1 cellular context compared by ENCODE assay signal in genomic region chr5:150302301-150303069, GRCh38.
TF ChIP-seq lines count a peak whose summit lies in the region.

Gene ARSI (minus strand): TSS chr5:150302905. CDS start chr5:150302373, 532 bp downstream.

TF ChIP-seq in HepG2, 621 proteins besides CTCF, POLR2A, EP300 and RAD21 (continued from another document and continues in another):
- TF ChIP-seq THAP9 (CRISPR knock-in tag; IDR thresholded peaks at IDR 0.05; ENCODE audit: borderline replicate concordance) (peak; percentile 37; the same call in 1 of the 2 replicates), ZNF382 (CRISPR knock-in tag; IDR thresholded peaks at IDR 0.05; ENCODE audit: borderline replicate concordance) (no peak), ZNF280D (CRISPR knock-in tag; IDR thresholded peaks at IDR 0.05) (no peak), ZNF839 (CRISPR knock-in tag; IDR thresholded peaks at IDR 0.05; ENCODE audit: borderline replicate concordance) (0 out of 2 replicates have a peak, but pooled peaks have one; percentile 69), HOXA5 (CRISPR knock-in tag; IDR thresholded peaks at IDR 0.05) (0 out of 2 replicates have a peak, but pooled peaks have one; percentile 8), ZNF788 (CRISPR knock-in tag; IDR thresholded peaks at IDR 0.05; ENCODE audit: borderline replicate concordance) (peak; percentile 47; the same call in 1 of the 2 replicates), ETV6 (CRISPR knock-in tag; conservative IDR thresholded peaks at IDR 0.05) (0 out of 2 replicates have a peak, but pooled peaks have one; percentile 50), ZNF720 (CRISPR knock-in tag; IDR thresholded peaks at IDR 0.05) (no peak), ATF6 (CRISPR knock-in tag; conservative IDR thresholded peaks at IDR 0.05) (no peak), SP4 (CRISPR knock-in tag; IDR thresholded peaks at IDR 0.05) (0 out of 2 replicates have a peak, but pooled peaks have one; percentile 38), MYC (CRISPR knock-in tag; IDR thresholded peaks at IDR 0.05; ENCODE audit: borderline replicate concordance) (peak; percentile 37; the same call in 1 of the 2 replicates), ZNF883 (CRISPR knock-in tag; IDR thresholded peaks at IDR 0.05; ENCODE audit: not compliant biosample characterization) (no peak), MED1 (CRISPR knock-in tag; IDR thresholded peaks at IDR 0.05) (0 out of 2 replicates have a peak, but pooled peaks have one; percentile 19), KDM5B (CRISPR knock-in tag; IDR thresholded peaks at IDR 0.05; ENCODE audit: borderline replicate concordance) (peak; percentile 38; the same call in 1 of the 2 replicates), RBFOX2 (IDR thresholded peaks at IDR 0.05; ENCODE audit: low read depth, low read length) (peak; percentile 92), NFATC3 (CRISPR knock-in tag; IDR thresholded peaks at IDR 0.05) (0 out of 2 replicates have a peak, but pooled peaks have one; percentile 55), HNRNPK (IDR thresholded peaks at IDR 0.05; ENCODE audit: low read depth, low read length, poor library complexity, severe bottlenecking) (peak; percentile 41), SMYD3 (CRISPR knock-in tag; IDR thresholded peaks at IDR 0.05) (no peak), SRY (CRISPR knock-in tag; IDR thresholded peaks at IDR 0.05) (0 out of 2 replicates have a peak, but pooled peaks have one; percentile 26), ZMYM2 (CRISPR knock-in tag; IDR thresholded peaks at IDR 0.05) (0 out of 2 replicates have a peak, but pooled peaks have one; percentile 61), ZFX (CRISPR knock-in tag; IDR thresholded peaks at IDR 0.05; ENCODE audit: low read depth) (peak; percentile 79), ZNF552 (CRISPR knock-in tag; IDR thresholded peaks at IDR 0.05; ENCODE audit: borderline replicate concordance) (no peak), ZFP91 (CRISPR knock-in tag; IDR thresholded peaks at IDR 0.05; ENCODE audit: borderline replicate concordance) (peak; percentile 75), ARID2 (CRISPR knock-in tag; IDR thresholded peaks at IDR 0.05; ENCODE audit: borderline replicate concordance) (0 out of 2 replicates have a peak, but pooled peaks have one; percentile 75), KAT7 (CRISPR knock-in tag; IDR thresholded peaks at IDR 0.05; ENCODE audit: borderline replicate concordance) (peak; percentile 55; the same call in 1 of the 2 replicates), ZNF430 (CRISPR knock-in tag; IDR thresholded peaks at IDR 0.05) (peak; percentile 48; the same call in 1 of the 2 replicates)
- TF ChIP-seq, protein P1, sequence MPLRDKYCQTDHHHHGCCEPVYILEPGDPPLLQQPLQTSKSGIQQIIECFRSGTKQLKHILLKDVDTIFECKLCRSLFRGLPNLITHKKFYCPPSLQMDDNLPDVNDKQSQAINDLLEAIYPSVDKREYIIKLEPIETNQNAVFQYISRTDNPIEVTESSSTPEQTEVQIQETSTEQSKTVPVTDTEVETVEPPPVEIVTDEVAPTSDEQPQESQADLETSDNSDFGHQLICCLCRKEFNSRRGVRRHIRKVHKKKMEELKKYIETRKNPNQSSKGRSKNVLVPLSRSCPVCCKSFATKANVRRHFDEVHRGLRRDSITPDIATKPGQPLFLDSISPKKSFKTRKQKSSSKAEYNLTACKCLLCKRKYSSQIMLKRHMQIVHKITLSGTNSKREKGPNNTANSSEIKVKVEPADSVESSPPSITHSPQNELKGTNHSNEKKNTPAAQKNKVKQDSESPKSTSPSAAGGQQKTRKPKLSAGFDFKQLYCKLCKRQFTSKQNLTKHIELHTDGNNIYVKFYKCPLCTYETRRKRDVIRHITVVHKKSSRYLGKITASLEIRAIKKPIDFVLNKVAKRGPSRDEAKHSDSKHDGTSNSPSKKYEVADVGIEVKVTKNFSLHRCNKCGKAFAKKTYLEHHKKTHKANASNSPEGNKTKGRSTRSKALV (CRISPR knock-in tag; IDR thresholded peaks at IDR 0.05), result peak; percentile 99
- TF ChIP-seq, protein P2, sequence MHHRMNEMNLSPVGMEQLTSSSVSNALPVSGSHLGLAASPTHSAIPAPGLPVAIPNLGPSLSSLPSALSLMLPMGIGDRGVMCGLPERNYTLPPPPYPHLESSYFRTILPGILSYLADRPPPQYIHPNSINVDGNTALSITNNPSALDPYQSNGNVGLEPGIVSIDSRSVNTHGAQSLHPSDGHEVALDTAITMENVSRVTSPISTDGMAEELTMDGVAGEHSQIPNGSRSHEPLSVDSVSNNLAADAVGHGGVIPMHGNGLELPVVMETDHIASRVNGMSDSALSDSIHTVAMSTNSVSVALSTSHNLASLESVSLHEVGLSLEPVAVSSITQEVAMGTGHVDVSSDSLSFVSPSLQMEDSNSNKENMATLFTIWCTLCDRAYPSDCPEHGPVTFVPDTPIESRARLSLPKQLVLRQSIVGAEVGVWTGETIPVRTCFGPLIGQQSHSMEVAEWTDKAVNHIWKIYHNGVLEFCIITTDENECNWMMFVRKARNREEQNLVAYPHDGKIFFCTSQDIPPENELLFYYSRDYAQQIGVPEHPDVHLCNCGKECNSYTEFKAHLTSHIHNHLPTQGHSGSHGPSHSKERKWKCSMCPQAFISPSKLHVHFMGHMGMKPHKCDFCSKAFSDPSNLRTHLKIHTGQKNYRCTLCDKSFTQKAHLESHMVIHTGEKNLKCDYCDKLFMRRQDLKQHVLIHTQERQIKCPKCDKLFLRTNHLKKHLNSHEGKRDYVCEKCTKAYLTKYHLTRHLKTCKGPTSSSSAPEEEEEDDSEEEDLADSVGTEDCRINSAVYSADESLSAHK (CRISPR knock-in tag; IDR thresholded peaks at IDR 0.05; ENCODE audit: borderline replicate concordance), result no peak
- TF ChIP-seq, protein P3, sequence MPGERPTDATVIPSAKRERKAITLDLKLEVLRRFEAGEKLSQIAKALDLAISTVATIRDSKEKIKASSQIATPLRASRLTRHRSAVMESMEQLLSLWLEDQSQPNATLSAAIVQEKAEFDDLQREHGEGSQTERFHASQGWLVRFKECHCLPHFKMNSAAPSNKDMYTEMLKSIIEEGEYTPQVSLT (CRISPR knock-in tag; IDR thresholded peaks at IDR 0.05; ENCODE audit: borderline replicate concordance, low read depth), result no peak
- TF ChIP-seq, protein P4, sequence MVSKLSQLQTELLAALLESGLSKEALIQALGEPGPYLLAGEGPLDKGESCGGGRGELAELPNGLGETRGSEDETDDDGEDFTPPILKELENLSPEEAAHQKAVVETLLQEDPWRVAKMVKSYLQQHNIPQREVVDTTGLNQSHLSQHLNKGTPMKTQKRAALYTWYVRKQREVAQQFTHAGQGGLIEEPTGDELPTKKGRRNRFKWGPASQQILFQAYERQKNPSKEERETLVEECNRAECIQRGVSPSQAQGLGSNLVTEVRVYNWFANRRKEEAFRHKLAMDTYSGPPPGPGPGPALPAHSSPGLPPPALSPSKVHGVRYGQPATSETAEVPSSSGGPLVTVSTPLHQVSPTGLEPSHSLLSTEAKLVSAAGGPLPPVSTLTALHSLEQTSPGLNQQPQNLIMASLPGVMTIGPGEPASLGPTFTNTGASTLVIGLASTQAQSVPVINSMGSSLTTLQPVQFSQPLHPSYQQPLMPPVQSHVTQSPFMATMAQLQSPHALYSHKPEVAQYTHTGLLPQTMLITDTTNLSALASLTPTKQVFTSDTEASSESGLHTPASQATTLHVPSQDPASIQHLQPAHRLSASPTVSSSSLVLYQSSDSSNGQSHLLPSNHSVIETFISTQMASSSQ (IDR thresholded peaks at IDR 0.05; ENCODE audit: low read depth), result no peak
- TF ChIP-seq, protein P4 (CRISPR knock-in tag; IDR thresholded peaks at IDR 0.05; ENCODE audit: borderline replicate concordance), result 0 out of 2 replicates have a peak, but pooled peaks have one; percentile 16
- TF ChIP-seq, protein P5, sequence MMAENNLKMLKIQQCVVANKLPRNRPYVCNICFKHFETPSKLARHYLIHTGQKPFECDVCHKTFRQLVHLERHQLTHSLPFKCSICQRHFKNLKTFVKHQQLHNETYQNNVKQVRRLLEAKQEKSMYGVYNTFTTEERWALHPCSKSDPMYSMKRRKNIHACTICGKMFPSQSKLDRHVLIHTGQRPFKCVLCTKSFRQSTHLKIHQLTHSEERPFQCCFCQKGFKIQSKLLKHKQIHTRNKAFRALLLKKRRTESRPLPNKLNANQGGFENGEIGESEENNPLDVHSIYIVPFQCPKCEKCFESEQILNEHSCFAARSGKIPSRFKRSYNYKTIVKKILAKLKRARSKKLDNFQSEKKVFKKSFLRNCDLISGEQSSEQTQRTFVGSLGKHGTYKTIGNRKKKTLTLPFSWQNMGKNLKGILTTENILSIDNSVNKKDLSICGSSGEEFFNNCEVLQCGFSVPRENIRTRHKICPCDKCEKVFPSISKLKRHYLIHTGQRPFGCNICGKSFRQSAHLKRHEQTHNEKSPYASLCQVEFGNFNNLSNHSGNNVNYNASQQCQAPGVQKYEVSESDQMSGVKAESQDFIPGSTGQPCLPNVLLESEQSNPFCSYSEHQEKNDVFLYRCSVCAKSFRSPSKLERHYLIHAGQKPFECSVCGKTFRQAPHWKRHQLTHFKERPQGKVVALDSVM (CRISPR knock-in tag; IDR thresholded peaks at IDR 0.05), result 0 out of 2 replicates have a peak, but pooled peaks have one; percentile 19
